In genomic region chr12:131928080-131928764, GRCh38 we compare ENCODE assay signal across 8 cellular contexts. TPM values are rescaled to one million over a fixed set of nuclear protein-coding genes. Genes with fewer than 3 reads are reported as not detected.
DNase-seq lines count a peak whose midpoint lies in the region; ATAC-seq and TF ChIP-seq lines count a peak whose summit lies in the region.

No MANE protein-coding gene starts in this region.

- H3K27ac Mint-ChIP-seq in neural crest cell (ENCODE audit: unreplicated experiment) = no peak overlapping the region

- peak; percentile 2 for ATAC-seq in GM21390 (IDR thresholded peaks at IDR 0.05; ENCODE audit: unreplicated experiment)

- peaks cover 10% of the 10 kb centered on the region for H3K36me3 ChIP-seq in BJ (ENCODE audit: control insufficient read depth, insufficient read depth, low read length)

- H3K4me1 Mint-ChIP-seq in neural crest cell = peaks cover 12% of the 10 kb centered on the region

- POLR2A ChIA-PET in BJ (lab: Charles Lee) = no interaction called here

- peak overlapping the region; percentile 98 for H3K4me3 ChIP-seq in BJ (ENCODE audit: low read depth, low read length)

- H3K36me3 Mint-ChIP-seq in neural crest cell (ENCODE audit: low read depth) = peaks cover 13% of the 10 kb centered on the region

- no peak for DNase-seq in BJ (ENCODE audit: low read depth)
- DNase-seq in RPMI8226 = peak; percentile 55
- no peak for DNase-seq in epithelial cell of prostate (ENCODE audit: low read depth, low spot score)
- no peak for DNase-seq in neural crest cell (ENCODE audit: low read depth, low spot score)
- no peak for DNase-seq in cerebellar cortex (ENCODE audit: low spot score)
- DNase-seq in NOMO-1 (lab: John Stamatoyannopoulos, UW; ENCODE audit: unreplicated experiment in 2 of 2) = no peak
- no peak for DNase-seq in activated gamma-delta T cell (lab: John Stamatoyannopoulos, UW)

- peak overlapping the region; percentile 87 for H3K4me3 Mint-ChIP-seq in neural crest cell

- H3K9me3 Mint-ChIP-seq in neural crest cell = no peaks in the 10 kb centered on the region

- H3K27me3 Mint-ChIP-seq in neural crest cell (ENCODE audit: low read depth) = no peaks in the 10 kb centered on the region

- TF ChIP-seq CTCF in BJ (IDR thresholded peaks at IDR 0.05; ENCODE audit: insufficient read depth, low read depth, low read length) (no peak), neural crest cell (conservative IDR thresholded peaks at IDR 0.05) (no peak)

- peak overlapping the region; percentile 36 for H3K27ac ChIP-seq in epithelial cell of prostate

- no peaks in the 10 kb centered on the region for H3K27me3 ChIP-seq in BJ (ENCODE audit: control insufficient read depth, insufficient read depth, low read length)

- CTCF ChIA-PET in BJ (lab: Yijun Ruan, JAX) = interaction anchor here (0.6 to 1.4 kb wide), 3 partner anchors 17 to 89 kb away, joined by 3 to 4 read pairs (median 4); no protein-coding TSS in a partner anchor

RNA-seq across cellular contexts. Expression of gene PUS1, which starts 0.9 kb away (rescaled TPM):
- 15.7 and 21.2 TPM in 2 replicates for polyA plus RNA-seq in BJ (2011; rRNA removed)
- 12.7 and 15.6 TPM in 2 replicates for polyA minus RNA-seq in BJ (2011; rRNA and poly(A)+ RNA removed)
- total RNA-seq in neural crest cell = 48.7 and 50.9 TPM in 2 replicates

RNA-seq across cellular contexts. Expression of gene EP400, which starts 21.5 kb away (rescaled TPM):
- 2.5 and 3.2 TPM in 2 replicates for polyA plus RNA-seq in BJ (2011; rRNA removed)
- 7.0 and 11.4 TPM in 2 replicates for polyA minus RNA-seq in BJ (2011; rRNA and poly(A)+ RNA removed)
- total RNA-seq in neural crest cell = 73.4 and 75.6 TPM in 2 replicates

RNA-seq across cellular contexts. Expression of gene ULK1, which starts 33.8 kb away (rescaled TPM):
- polyA plus RNA-seq in BJ (2011; rRNA removed) = 7.8 and 13.7 TPM in 2 replicates
- polyA minus RNA-seq in BJ (2011; rRNA and poly(A)+ RNA removed) = 7.5 and 8.9 TPM in 2 replicates
- total RNA-seq in neural crest cell = 59.2 and 69.3 TPM in 2 replicates
